Comparison of ENCODE assay signal across 9 cellular contexts in genomic region chr2:111071480-111072143, GRCh38. TPM values are rescaled to one million over a fixed set of nuclear protein-coding genes. Genes with fewer than 3 reads are reported as not detected.
DNase-seq lines count a peak whose midpoint lies in the region; ATAC-seq and TF ChIP-seq lines count a peak whose summit lies in the region.
"Had no signal": no experiment of that assay in that cellular context is flagged by ENCODE, and none has a peak within 500 bp of the region (broad histone marks: within the 10 kb centered on the region; RNA-seq: fewer than 3 reads in every experiment).

No MANE protein-coding gene starts in this region.

- intact Hi-C loops in activated CD4-positive, alpha-beta memory T cell treated with anti-CD3 and anti-CD28 coated beads for 36 hours (cut with micrococcal nuclease), result no loop called here

- peaks cover 37% of the 10 kb centered on the region for H3K27me3 Mint-ChIP-seq in activated CD4-positive, alpha-beta T cell treated with anti-CD3 and anti-CD28 coated beads, Interleukin-2, amount 10 ng/mL, durations not matched to agents 7 days and 5 days
- peaks cover 24% of the 10 kb centered on the region for H3K27me3 Mint-ChIP-seq in activated CD4-positive, alpha-beta memory T cell treated with anti-CD3 and anti-CD28 coated beads for 36 hours

- peak overlapping the region; percentile 8 for H3K4me3 ChIP-seq in epithelial cell of proximal tubule (ENCODE audit: low read depth, low read length)

- H3K9me3 Mint-ChIP-seq in activated CD4-positive, alpha-beta T cell treated with anti-CD3 and anti-CD28 coated beads, Interleukin-2, amount 10 ng/mL, durations not matched to agents 7 days and 5 days, result peaks cover 10% of the 10 kb centered on the region
- H3K9me3 Mint-ChIP-seq in activated CD4-positive, alpha-beta memory T cell treated with anti-CD3 and anti-CD28 coated beads for 36 hours, result peaks cover 16% of the 10 kb centered on the region

- H3K4me3 Mint-ChIP-seq in activated CD4-positive, alpha-beta T cell treated with anti-CD3 and anti-CD28 coated beads, Interleukin-2, amount 10 ng/mL, durations not matched to agents 7 days and 5 days, result no peak overlapping the region
- no peak overlapping the region for H3K4me3 Mint-ChIP-seq in activated CD4-positive, alpha-beta memory T cell treated with anti-CD3 and anti-CD28 coated beads for 36 hours

- DNase-seq in EH (ENCODE audit: low read depth), result peak; percentile 85
- peak; percentile 73 for DNase-seq in NCI-H69 (lab: John Stamatoyannopoulos, UW)
- peak; percentile 98 for DNase-seq in epithelial cell of proximal tubule (ENCODE audit: low read depth)
- peak; percentile 100 for DNase-seq in renal cortical epithelial cell (ENCODE audit: low read depth)
- no peak for DNase-seq in activated CD4-positive, alpha-beta T cell treated with anti-CD3 and anti-CD28 coated beads, Interleukin-2, amount 10 ng/mL, durations not matched to agents 7 days and 5 days
- no peak for DNase-seq in activated CD4-positive, alpha-beta memory T cell treated with anti-CD3 and anti-CD28 coated beads for 36 hours
- DNase-seq: stimulated activated naive CD8-positive, alpha-beta T cell treated with anti-CD3 and anti-CD28 coated beads, Interleukin-15, Interleukin-2, amounts not matched to agents 100 U/mL and 50 U/mL, for 24 hours had no signal

- no peaks in the 10 kb centered on the region for H3K36me3 Mint-ChIP-seq in activated CD4-positive, alpha-beta T cell treated with anti-CD3 and anti-CD28 coated beads, Interleukin-2, amount 10 ng/mL, durations not matched to agents 7 days and 5 days (ENCODE audit: low read depth)
- H3K36me3 Mint-ChIP-seq in activated CD4-positive, alpha-beta memory T cell treated with anti-CD3 and anti-CD28 coated beads for 36 hours, result peaks cover 2% of the 10 kb centered on the region

- ATAC-seq in GM18909 (IDR thresholded peaks at IDR 0.05; ENCODE audit: poor library complexity, unreplicated experiment) (no peak), GM18867 (IDR thresholded peaks at IDR 0.05; ENCODE audit: unreplicated experiment) (no peak)
- ATAC-seq: stimulated activated naive CD8-positive, alpha-beta T cell treated with anti-CD3 and anti-CD28 coated beads, Interleukin-15, Interleukin-2, amounts not matched to agents 100 U/mL and 50 U/mL, for 24 hours had no signal

- TF ChIP-seq CTCF in epithelial cell of proximal tubule (conservative IDR thresholded peaks at IDR 0.05; ENCODE audit: low read depth, low read length), result no peak

- H3K27ac Mint-ChIP-seq in activated CD4-positive, alpha-beta T cell treated with anti-CD3 and anti-CD28 coated beads, Interleukin-2, amount 10 ng/mL, durations not matched to agents 7 days and 5 days, result no peak overlapping the region
- H3K27ac Mint-ChIP-seq in activated CD4-positive, alpha-beta memory T cell treated with anti-CD3 and anti-CD28 coated beads for 36 hours, result no peak overlapping the region

- H3K4me1 Mint-ChIP-seq in activated CD4-positive, alpha-beta T cell treated with anti-CD3 and anti-CD28 coated beads, Interleukin-2, amount 10 ng/mL, durations not matched to agents 7 days and 5 days, result no peaks in the 10 kb centered on the region
- no peaks in the 10 kb centered on the region for H3K4me1 Mint-ChIP-seq in activated CD4-positive, alpha-beta memory T cell treated with anti-CD3 and anti-CD28 coated beads for 36 hours (ENCODE audit: low read depth)

- CTCF ChIA-PET in activated CD4-positive, alpha-beta T cell treated with anti-CD3 and anti-CD28 coated beads, Interleukin-2, amount 10 ng/mL, durations not matched to agents 7 days and 5 days (lab: Charles Lee), result no interaction called here
- CTCF ChIA-PET in activated CD4-positive, alpha-beta memory T cell treated with anti-CD3 and anti-CD28 coated beads for 36 hours (lab: Charles Lee), result no interaction called here

- POLR2A ChIA-PET in activated CD4-positive, alpha-beta T cell treated with anti-CD3 and anti-CD28 coated beads, Interleukin-2, amount 10 ng/mL, durations not matched to agents 7 days and 5 days (lab: Charles Lee), result no interaction called here
- POLR2A ChIA-PET in activated CD4-positive, alpha-beta memory T cell treated with anti-CD3 and anti-CD28 coated beads for 36 hours (lab: Charles Lee), result no interaction called here

RNA-seq across cellular contexts. Expression of gene BCL2L11, which starts 49.1 kb away (rescaled TPM):
- total RNA-seq in epithelial cell of proximal tubule (3.5 and 4.1 TPM in 2 replicates), renal cortical epithelial cell (3.8 and 29.1 TPM in 2 replicates)
- total RNA-seq in activated CD4-positive, alpha-beta T cell treated with anti-CD3 and anti-CD28 coated beads, Interleukin-2, amount 10 ng/mL, durations not matched to agents 7 days and 5 days, result 10 to 100 TPM; 11.1 to 11.2 TPM
- 10 to 100 TPM; 21.9 to 25.6 TPM for total RNA-seq in activated CD4-positive, alpha-beta memory T cell treated with anti-CD3 and anti-CD28 coated beads for 36 hours

Comparison
In these comparisons a context has a peak if more than half of its experiments do, and no peak if none do; other contexts are left out.
1. DNase-seq: peak in EH (single experiment), NCI-H69 (single experiment), epithelial cell of proximal tubule (single experiment) and renal cortical epithelial cell (single experiment); none in activated CD4-positive, alpha-beta T cell treated with anti-CD3 and anti-CD28 coated beads, Interleukin-2, amount 10 ng/mL, durations not matched to agents 7 days and 5 days (single experiment) and activated CD4-positive, alpha-beta memory T cell treated with anti-CD3 and anti-CD28 coated beads for 36 hours (single experiment).